ENCODE assay signal across 1 cellular context in genomic region chr5:171493646-171494393, GRCh38.
TF ChIP-seq lines count a peak whose summit lies in the region.

No MANE protein-coding gene starts in this region.

TF ChIP-seq in H1, 55 proteins besides CTCF, POLR2A, EP300 and RAD21 (continued from another document):
- TF ChIP-seq CBX5 (IDR thresholded peaks at IDR 0.05; ENCODE audit: low read depth, low read length) (no peak), YY1 (IDR thresholded peaks at IDR 0.05; ENCODE audit: low read depth, low read length) (no peak), KDM4A (IDR thresholded peaks at IDR 0.05; ENCODE audit: low read depth, low read length, severe bottlenecking) (no peak)
